Comparison of ENCODE assay signal across 8 cellular contexts in genomic region chr5:52989781-52990530, GRCh38. TPM values are rescaled to one million over a fixed set of nuclear protein-coding genes. Genes with fewer than 3 reads are reported as not detected.
A peak's percentile ranks its signal among the peaks of the same experiment; 100 is the strongest.
DNase-seq lines count a peak whose midpoint lies in the region; ATAC-seq, FAIRE-seq and TF ChIP-seq lines count a peak whose summit lies in the region.

No MANE protein-coding gene starts in this region.

- TF ChIP-seq CTCF in astrocyte (IDR thresholded peaks at IDR 0.05; ENCODE audit: insufficient read depth, low read depth, low read length) = peak; percentile 23
- peak in 2 of 4 experiments; percentile 19 to 24 for TF ChIP-seq CTCF in prostate gland (IDR thresholded peaks at IDR 0.05)

- peaks cover 21% of the 10 kb centered on the region for H3K4me1 Mint-ChIP-seq in astrocyte (ENCODE audit: low read depth, unreplicated experiment)

- H3K9me3 Mint-ChIP-seq in astrocyte (ENCODE audit: unreplicated experiment) = no peaks in the 10 kb centered on the region

- H3K9ac ChIP-seq in astrocyte (ENCODE audit: low read length) = peak overlapping the region; percentile 79

- H3K27me3 Mint-ChIP-seq in astrocyte (ENCODE audit: low read depth, unreplicated experiment) = no peaks in the 10 kb centered on the region

- H3K27me3 ChIP-seq in astrocyte (ENCODE audit: insufficient read depth, low read length) (no peaks in the 10 kb centered on the region), prostate gland (replicated peaks; ENCODE audit: insufficient read depth) (no peaks in the 10 kb centered on the region)

- H3K4me3 ChIP-seq in astrocyte (ENCODE audit: insufficient read depth, low read depth, low read length) (peak overlapping the region; percentile 87), prostate gland (peak overlapping the region; percentile 53 to 57)

- 3% methylated on average over 26 of the region's 27 CpGs for WGBS in prostate gland

- no peak for TF ChIP-seq POLR2A in prostate gland (IDR thresholded peaks at IDR 0.05)

- H3K36me3 ChIP-seq in astrocyte (ENCODE audit: insufficient read depth, low read length) (peaks cover 9% of the 10 kb centered on the region), prostate gland (no peaks in the 10 kb centered on the region)

- peak overlapping the region; percentile 68 for H3K27ac Mint-ChIP-seq in astrocyte (ENCODE audit: unreplicated experiment)

- peak overlapping the region; percentile 84 for H2AFZ ChIP-seq in astrocyte (ENCODE audit: low read depth, low read length)

- H3K4me1 ChIP-seq in astrocyte (ENCODE audit: insufficient read depth, low read length) (peaks cover 22% of the 10 kb centered on the region), prostate gland (replicated peaks) (no peaks in the 10 kb centered on the region)

- POLR2A ChIA-PET in HEK293T (lab: Yijun Ruan, JAX) = no interaction called here

- H4K20me1 ChIP-seq in astrocyte (ENCODE audit: insufficient read depth, low read length) = peaks cover 3% of the 10 kb centered on the region

- H3K27ac ChIP-seq in astrocyte (ENCODE audit: low read depth, low read length) (peak overlapping the region; percentile 43), prostate gland (peak overlapping the region; percentile 67 to 73)

- no peak for FAIRE-seq in astrocyte (lab: Jason Lieb, UNC)
- no peak for FAIRE-seq in RCC 7860 (lab: Jason Lieb, UNC)

- peaks cover 2% of the 10 kb centered on the region for H3K36me3 Mint-ChIP-seq in astrocyte (ENCODE audit: low read depth, unreplicated experiment)

- peak overlapping the region; percentile 88 for H3K4me3 Mint-ChIP-seq in astrocyte (ENCODE audit: unreplicated experiment)

- DNase-seq in D341Med (ENCODE audit: low spot score) = peak; percentile 51
- peak; percentile 60 for DNase-seq in HEK293T (ENCODE audit: extremely low spot score)
- peak; percentile 76 for DNase-seq in RKO (ENCODE audit: low spot score)
- DNase-seq in astrocyte (ENCODE audit: low read depth) = no peak
- peak; percentile 63 to 75 for DNase-seq in hippocampal formation (lab: John Stamatoyannopoulos, UW)
- peak; percentile 51 for DNase-seq in prostate gland (ENCODE audit: low spot score)
- no peak for DNase-seq in RCC 7860 (ENCODE audit: low spot score)

- H3K9me3 ChIP-seq in astrocyte (ENCODE audit: insufficient read depth, low read depth, low read length) (no peaks in the 10 kb centered on the region), prostate gland (no peaks in the 10 kb centered on the region)

- peak overlapping the region; percentile 97 for H3K4me2 ChIP-seq in astrocyte (ENCODE audit: low read length)

- H3K79me2 ChIP-seq in astrocyte (ENCODE audit: insufficient read depth, low read length) = peaks cover 56% of the 10 kb centered on the region

- ATAC-seq in GM19324 (IDR thresholded peaks at IDR 0.05; ENCODE audit: low FRiP score, unreplicated experiment) = no peak

- CTCF ChIA-PET in HEK293T (lab: Yijun Ruan, JAX) = interaction anchor here (0.7 kb wide), 1 partner anchor 1360 kb away, joined by 3 read pairs; no protein-coding TSS in a partner anchor

- intact Hi-C loops in prostate gland (cut with DNase I) = loop anchor here (2.0 kb wide), 1 partner anchor 39 kb away; no protein-coding TSS in a partner anchor

TF ChIP-seq in HEK293T, 16 proteins besides CTCF, POLR2A, EP300 and RAD21:
- 0 out of 2 replicates have a peak, but pooled peaks have one; percentile 19 for TF ChIP-seq L3MBTL2 (conservative IDR thresholded peaks at IDR 0.05)
- TF ChIP-seq ZNF384 (IDR thresholded peaks at IDR 0.05) = no peak

RNA-seq across cellular contexts. Expression of gene ITGA2, which starts 0.8 kb away (rescaled TPM):
- total RNA-seq in astrocyte (20.1 and 35.9 TPM in 2 replicates), prostate gland (10 to 100 TPM in 1 of 2 donors, 1 to 10 TPM in 1; 6.4 to 21.5 TPM)

Comparison
In these comparisons a context has a peak if more than half of its experiments do, and no peak if none do; other contexts are left out.
1. DNase-seq: peak in D341Med (single experiment), HEK293T (single experiment), RKO (single experiment), hippocampal formation (2 of 2) and prostate gland (single experiment); none in astrocyte (single experiment) and RCC 7860 (single experiment).